13 cellular contexts compared by ENCODE assay signal in the genomic region with DNA sequence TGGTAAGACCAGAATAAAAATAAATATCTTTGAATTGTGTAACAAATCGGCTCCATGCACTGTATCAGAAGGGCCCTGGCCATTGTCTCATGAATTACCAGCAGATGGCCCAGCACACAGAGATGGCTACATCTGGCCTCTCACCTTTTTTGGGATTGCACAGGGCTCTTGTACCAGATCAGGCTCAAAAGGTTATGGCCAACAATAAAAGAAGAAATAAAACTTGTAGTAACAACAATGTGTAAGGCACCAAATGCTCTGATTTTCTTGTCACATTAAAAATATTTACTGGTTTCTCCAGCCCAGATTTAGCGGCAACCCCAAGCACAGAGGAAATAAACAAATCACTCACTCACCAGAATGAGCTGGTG.
"Had no signal": no experiment of that assay in that cellular context is flagged by ENCODE, and none has a peak within 500 bp of the region (broad histone marks: within the 10 kb centered on the region; RNA-seq: fewer than 3 reads in every experiment).

No MANE protein-coding gene starts in this region.

- H3K9me3 Mint-ChIP-seq: activated T-helper 1 cell treated with anti-CD3 and anti-CD28 coated beads, Interleukin-12 subunit alpha, Interleukin-12 subunit beta, Interleukin-2, Interleukin-4 antibody, amounts not matched to agents 30 ng/mL and 10 ng/mL and 1 ng/mL, durations not matched to agents 14 hours and 24 hours and 36 hours; nephron had no signal

- H3K27ac ChIP-seq: colonic mucosa, esophagus squamous epithelium, foreskin keratinocyte, prostate gland, transverse colon, vagina had no signal

- H3K27ac Mint-ChIP-seq: activated T-helper 1 cell treated with anti-CD3 and anti-CD28 coated beads, Interleukin-12 subunit alpha, Interleukin-12 subunit beta, Interleukin-2, Interleukin-4 antibody, amounts not matched to agents 30 ng/mL and 10 ng/mL and 1 ng/mL, durations not matched to agents 14 hours and 24 hours and 36 hours had no signal

- H3K36me3 ChIP-seq: colonic mucosa, esophagus squamous epithelium, prostate gland, transverse colon, vagina had no signal

- H3K4me3 ChIP-seq: colonic mucosa, esophagus squamous epithelium, prostate gland, transverse colon, vagina had no signal

- H3K27me3 ChIP-seq: colonic mucosa, esophagus squamous epithelium, foreskin keratinocyte, transverse colon, vagina had no signal

- H3K4me3 Mint-ChIP-seq: activated T-helper 1 cell treated with anti-CD3 and anti-CD28 coated beads, Interleukin-12 subunit alpha, Interleukin-12 subunit beta, Interleukin-2, Interleukin-4 antibody, amounts not matched to agents 30 ng/mL and 10 ng/mL and 1 ng/mL, durations not matched to agents 14 hours and 24 hours and 36 hours; nephron had no signal

- H3K4me1 ChIP-seq: colonic mucosa, prostate gland had no signal

- H3K9me3 ChIP-seq: colonic mucosa, esophagus squamous epithelium, prostate gland, transverse colon, vagina had no signal

- DNase-seq: activated naive CD4-positive, alpha-beta T cell; colonic mucosa; esophagus squamous epithelium; foreskin keratinocyte; right cardiac atrium; small intestine; stimulated activated CD4-positive, alpha-beta T cell treated with anti-CD3 and anti-CD28 coated beads, Interleukin-4, amount 100 ng/mL, for 24 hours; stimulated activated naive CD8-positive, alpha-beta T cell treated with anti-CD3 and anti-CD28 coated beads, Interleukin-15, Interleukin-2, amounts not matched to agents 100 U/mL and 50 U/mL, for 24 hours; transverse colon had no signal
